17 cellular contexts compared by ENCODE assay signal in genomic region chr3:56629451-56629850, GRCh38. TPM values are rescaled to one million over a fixed set of nuclear protein-coding genes. Genes with fewer than 3 reads are reported as not detected.
A peak's percentile ranks its signal among the peaks of the same experiment; 100 is the strongest.
DNase-seq lines count a peak whose midpoint lies in the region; ATAC-seq, FAIRE-seq and TF ChIP-seq lines count a peak whose summit lies in the region.
"Had no signal": no experiment of that assay in that cellular context is flagged by ENCODE, and none has a peak within 500 bp of the region (broad histone marks: within the 10 kb centered on the region; RNA-seq: fewer than 3 reads in every experiment).

No MANE protein-coding gene starts in this region.

- DNase-seq in CD4-positive, CD25-positive, alpha-beta regulatory T cell = no peak
- no peak for DNase-seq in left lobe of liver (ENCODE audit: low spot score)
- no peak for DNase-seq in GM12891 (ENCODE audit: insufficient read length, low spot score)
- no peak for DNase-seq in NCI-H2171 treated with DMSO at 0.1 percent for 48 hours (lab: John Stamatoyannopoulos, UW)
- no peak for DNase-seq in DMS114 treated with DMSO at 0.1 percent for 48 hours (lab: John Stamatoyannopoulos, UW; ENCODE audit: unreplicated experiment)
- DNase-seq: activated CD8-positive, alpha-beta memory T cell treated with anti-CD3 and anti-CD28 coated beads, Interleukin-2, amount 50 U/mL, for 48 hours; AML-193; effector CD8-positive, alpha-beta T cell; foreskin melanocyte; MG63; retina; stimulated activated CD4-positive, alpha-beta T cell treated with anti-CD3 and anti-CD28 coated beads, Interleukin-2, amount 100 ng/mL, for 48 hours had no signal

- peaks cover 68% of the 10 kb centered on the region for H3K36me3 ChIP-seq in CD4-positive, CD25-positive, alpha-beta regulatory T cell (ENCODE audit: control insufficient read depth, insufficient read depth, low read length)

- no peak for TF ChIP-seq POLR2A in GM12891 (IDR thresholded peaks at IDR 0.05; ENCODE audit: low read depth, low read length)

- H3K9me3 Mint-ChIP-seq in CD4-positive, CD25-positive, alpha-beta regulatory T cell = no peaks in the 10 kb centered on the region
- H3K9me3 Mint-ChIP-seq: stimulated activated memory B cell treated with anti-CD40 and anti-IgM and Interleukin-4, amounts not matched to agents 10 μg/mL and 1 μg/mL and 100 μg/mL, for 72 hours had no signal

- H3K27ac ChIP-seq in CD4-positive, CD25-positive, alpha-beta regulatory T cell (ENCODE audit: insufficient read depth, low read length, poor library complexity, severe bottlenecking) = no peak overlapping the region

- no peak overlapping the region for H3K4me3 Mint-ChIP-seq in CD4-positive, CD25-positive, alpha-beta regulatory T cell
- H3K4me3 Mint-ChIP-seq: stimulated activated memory B cell treated with anti-CD40 and anti-IgM and Interleukin-4, amounts not matched to agents 10 μg/mL and 1 μg/mL and 100 μg/mL, for 72 hours had no signal

- H3K4me3 ChIP-seq in CD4-positive, CD25-positive, alpha-beta regulatory T cell (ENCODE audit: low read depth, low read length) = no peak overlapping the region
- H3K4me3 ChIP-seq: MG63 had no signal

- H3K9me3 ChIP-seq in CD4-positive, CD25-positive, alpha-beta regulatory T cell (ENCODE audit: control insufficient read depth in 2 of 2, low read length in 2 of 2) = no peaks in the 10 kb centered on the region
- H3K9me3 ChIP-seq: MG63 had no signal

- ATAC-seq in CD4-positive, CD25-positive, alpha-beta regulatory T cell (ENCODE audit: low read depth in 2 of 2) = no peak
- peak; percentile 43 for ATAC-seq in GM19395 (IDR thresholded peaks at IDR 0.05; ENCODE audit: unreplicated experiment)
- peak; percentile 18 for ATAC-seq in HG03342 (IDR thresholded peaks at IDR 0.05; ENCODE audit: unreplicated experiment)
- ATAC-seq in left lobe of liver = peak; percentile 64
- ATAC-seq in HG03565 (IDR thresholded peaks at IDR 0.05; ENCODE audit: unreplicated experiment) = no peak
- ATAC-seq: stimulated activated memory B cell treated with anti-CD40 and anti-IgM and Interleukin-4, amounts not matched to agents 10 μg/mL and 1 μg/mL and 100 μg/mL, for 72 hours had no signal

- no peaks in the 10 kb centered on the region for H3K27me3 ChIP-seq in CD4-positive, CD25-positive, alpha-beta regulatory T cell (ENCODE audit: control insufficient read depth, insufficient read depth, low read length)
- H3K27me3 ChIP-seq: MG63 had no signal

- peaks cover 35% of the 10 kb centered on the region for H3K36me3 Mint-ChIP-seq in CD4-positive, CD25-positive, alpha-beta regulatory T cell

- no peak for FAIRE-seq in GM12891 (lab: Jason Lieb, UNC)
- FAIRE-seq: GM12892 had no signal

- no peaks in the 10 kb centered on the region for H3K4me1 ChIP-seq in CD4-positive, CD25-positive, alpha-beta regulatory T cell (ENCODE audit: control insufficient read depth, insufficient read depth, low read length, poor library complexity, severe bottlenecking)

- peaks cover 4 to 12% (median 10%) of the 10 kb centered on the region in 4 donors for H3K4me1 Mint-ChIP-seq in CD4-positive, CD25-positive, alpha-beta regulatory T cell
- H3K4me1 Mint-ChIP-seq: stimulated activated memory B cell treated with anti-CD40 and anti-IgM and Interleukin-4, amounts not matched to agents 10 μg/mL and 1 μg/mL and 100 μg/mL, for 72 hours had no signal

- H3K27me3 Mint-ChIP-seq in CD4-positive, CD25-positive, alpha-beta regulatory T cell = no peaks in the 10 kb centered on the region
- H3K27me3 Mint-ChIP-seq: stimulated activated memory B cell treated with anti-CD40 and anti-IgM and Interleukin-4, amounts not matched to agents 10 μg/mL and 1 μg/mL and 100 μg/mL, for 72 hours had no signal

- peak overlapping the region in 2 of 3 donors; percentile 41 to 59 for H3K27ac Mint-ChIP-seq in CD4-positive, CD25-positive, alpha-beta regulatory T cell
- H3K27ac Mint-ChIP-seq: stimulated activated memory B cell treated with anti-CD40 and anti-IgM and Interleukin-4, amounts not matched to agents 10 μg/mL and 1 μg/mL and 100 μg/mL, for 72 hours had no signal

TF ChIP-seq in GM12891, 5 proteins besides CTCF, POLR2A, EP300 and RAD21:
- TF ChIP-seq TAF1 (IDR thresholded peaks at IDR 0.05; ENCODE audit: low read depth, low read length) (no peak), POU2F2 (IDR thresholded peaks at IDR 0.05; ENCODE audit: low read depth, low read length) (no peak), PAX5 (IDR thresholded peaks at IDR 0.05; ENCODE audit: insufficient read depth, low read length, severe bottlenecking) (no peak), POLR2AphosphoS5 (IDR thresholded peaks at IDR 0.05; ENCODE audit: low read depth, low read length) (no peak), SPI1 (IDR thresholded peaks at IDR 0.05; ENCODE audit: low read depth, low read length) (no peak)

RNA-seq across cellular contexts. Expression of gene TASOR, which starts 53.6 kb away (rescaled TPM):
- total RNA-seq in CD4-positive, CD25-positive, alpha-beta regulatory T cell = 77.4 TPM
- polyA plus RNA-seq in CD4-positive, CD25-positive, alpha-beta regulatory T cell = 10 to 100 TPM; 29.3 to 38.4 (median 32.5) TPM
- 16.3 TPM for total RNA-seq in left lobe of liver
- polyA plus RNA-seq in GM12891 (2012; ENCODE audit: low read depth, missing spikeins) = 32.0 TPM

Comparison
In these comparisons a context has a peak if more than half of its experiments do, and no peak if none do; other contexts are left out.
1. ATAC-seq: peak in GM19395 (single experiment), HG03342 (single experiment) and left lobe of liver (single experiment); none in CD4-positive, CD25-positive, alpha-beta regulatory T cell (0 of 2) and HG03565 (single experiment).